Comparison of ENCODE assay signal across 1 cellular context in genomic region chr1:66705100-66705499, GRCh38.
TF ChIP-seq lines count a peak whose summit lies in the region.

No MANE protein-coding gene starts in this region.

TF ChIP-seq in HepG2, 621 proteins besides CTCF, POLR2A, EP300 and RAD21 (continued from another document and continues in another):
- TF ChIP-seq ZKSCAN5 (CRISPR knock-in tag; IDR thresholded peaks at IDR 0.05) = no peak
- no peak for TF ChIP-seq HOXA3 (CRISPR knock-in tag; IDR thresholded peaks at IDR 0.05)
- TF ChIP-seq ZSCAN5A (CRISPR knock-in tag; IDR thresholded peaks at IDR 0.05; ENCODE audit: borderline replicate concordance) = no peak
- no peak for TF ChIP-seq ZFP41 (CRISPR knock-in tag; IDR thresholded peaks at IDR 0.05; ENCODE audit: borderline replicate concordance)
- TF ChIP-seq GPBP1L1 (CRISPR knock-in tag; IDR thresholded peaks at IDR 0.05) = no peak
- no peak for TF ChIP-seq ADNP (CRISPR knock-in tag; IDR thresholded peaks at IDR 0.05)
- peak; percentile 42; the same call in 1 of the 2 replicates for TF ChIP-seq SOX5 (CRISPR knock-in tag; IDR thresholded peaks at IDR 0.05; ENCODE audit: borderline replicate concordance)
- TF ChIP-seq ZMAT3 (CRISPR knock-in tag; conservative IDR thresholded peaks at IDR 0.05) = no peak
- peak; percentile 52; the same call in 1 of the 2 replicates for TF ChIP-seq PAXIP1 (CRISPR knock-in tag; conservative IDR thresholded peaks at IDR 0.05)
- no peak for TF ChIP-seq ZNF12 (CRISPR knock-in tag; IDR thresholded peaks at IDR 0.05)
- no peak for TF ChIP-seq SRSF9 (IDR thresholded peaks at IDR 0.05; ENCODE audit: borderline replicate concordance, insufficient read depth, low read depth, low read length, poor library complexity, severe bottlenecking)
- no peak for TF ChIP-seq ZBTB8A (CRISPR knock-in tag; IDR thresholded peaks at IDR 0.05; ENCODE audit: borderline replicate concordance, low read depth)
- TF ChIP-seq MAFG (CRISPR knock-in tag; IDR thresholded peaks at IDR 0.05) = no peak
- no peak for TF ChIP-seq ZFP1 (CRISPR knock-in tag; IDR thresholded peaks at IDR 0.05)
- 0 out of 4 replicates have a peak, but pooled peaks of 1 of the 2 experiments have one; percentile 15 for TF ChIP-seq NR2F1 (CRISPR knock-in tag; IDR thresholded peaks at IDR 0.05)
- no peak for TF ChIP-seq ZNF124 (CRISPR knock-in tag; IDR thresholded peaks at IDR 0.05)
- TF ChIP-seq HOMEZ (CRISPR knock-in tag; IDR thresholded peaks at IDR 0.05; ENCODE audit: low read depth) = no peak
- no peak for TF ChIP-seq HBP1 (CRISPR knock-in tag; IDR thresholded peaks at IDR 0.05; ENCODE audit: low read depth)
- TF ChIP-seq HCFC1 (IDR thresholded peaks at IDR 0.05; ENCODE audit: low read depth, low read length) = no peak
- no peak for TF ChIP-seq MBD4 (IDR thresholded peaks at IDR 0.05; ENCODE audit: borderline replicate concordance, low read length)
- peak; percentile 73 for TF ChIP-seq FOXA3 (CRISPR knock-in tag; IDR thresholded peaks at IDR 0.05)
- TF ChIP-seq ELF3 (CRISPR knock-in tag; IDR thresholded peaks at IDR 0.05) = no peak
- no peak for TF ChIP-seq TSC22D2 (CRISPR knock-in tag; IDR thresholded peaks at IDR 0.05; ENCODE audit: borderline replicate concordance)
- no peak for TF ChIP-seq CCAR2 (optimal IDR thresholded peaks at IDR 0.05; ENCODE audit: low read depth, low read length)
- TF ChIP-seq FOSL2 (CRISPR knock-in tag; IDR thresholded peaks at IDR 0.05) = peak; percentile 34; the same call in 1 of the 2 replicates
- TF ChIP-seq ZNF33B (CRISPR knock-in tag; IDR thresholded peaks at IDR 0.05) = no peak
- no peak for TF ChIP-seq CSRNP2 (CRISPR knock-in tag; conservative IDR thresholded peaks at IDR 0.05; ENCODE audit: low read depth)
- TF ChIP-seq ZNF879 (CRISPR knock-in tag; IDR thresholded peaks at IDR 0.05) = no peak
- no peak for TF ChIP-seq ZBTB21 (CRISPR knock-in tag; IDR thresholded peaks at IDR 0.05)
- no peak for TF ChIP-seq ARID2 (CRISPR knock-in tag; IDR thresholded peaks at IDR 0.05; ENCODE audit: borderline replicate concordance)
- no peak for TF ChIP-seq RFX3 (CRISPR knock-in tag; IDR thresholded peaks at IDR 0.05)
- TF ChIP-seq ZNF354B (CRISPR knock-in tag; IDR thresholded peaks at IDR 0.05) = no peak
- TF ChIP-seq CCDC6 (CRISPR knock-in tag; IDR thresholded peaks at IDR 0.05) = no peak
- no peak for TF ChIP-seq CEBPG (CRISPR knock-in tag; IDR thresholded peaks at IDR 0.05)
- TF ChIP-seq RBFOX2 (IDR thresholded peaks at IDR 0.05; ENCODE audit: low read depth, low read length) = no peak
- TF ChIP-seq MIER2 (CRISPR knock-in tag; IDR thresholded peaks at IDR 0.05) = no peak
- no peak for TF ChIP-seq LCORL (IDR thresholded peaks at IDR 0.05)
- TF ChIP-seq LCORL (CRISPR knock-in tag; IDR thresholded peaks at IDR 0.05) = no peak
- TF ChIP-seq MAFK (conservative IDR thresholded peaks at IDR 0.05 in 1 of 2, IDR thresholded peaks at IDR 0.05 in 1 of 2; ENCODE audit: low read length in 2 of 2) = peak; percentile 75 to 79
- no peak for TF ChIP-seq ZNF780A (CRISPR knock-in tag; IDR thresholded peaks at IDR 0.05)
- TF ChIP-seq SRSF1 (optimal IDR thresholded peaks at IDR 0.05; ENCODE audit: low read depth, low read length) = no peak
- 0 out of 2 replicates have a peak, but pooled peaks have one; percentile 30 for TF ChIP-seq HMG20A (CRISPR knock-in tag; IDR thresholded peaks at IDR 0.05; ENCODE audit: borderline replicate concordance)
- TF ChIP-seq GZF1 (CRISPR knock-in tag; IDR thresholded peaks at IDR 0.05) = no peak
- TF ChIP-seq ZNF317 (CRISPR knock-in tag; IDR thresholded peaks at IDR 0.05) = no peak
- TF ChIP-seq ZNF746 (CRISPR knock-in tag; IDR thresholded peaks at IDR 0.05) = no peak
- 0 out of 2 replicates have a peak, but pooled peaks have one; percentile 13 for TF ChIP-seq SAP130 (CRISPR knock-in tag; IDR thresholded peaks at IDR 0.05; ENCODE audit: low read depth)
- TF ChIP-seq SMARCE1 (IDR thresholded peaks at IDR 0.05; ENCODE audit: borderline replicate concordance) = no peak
- no peak for TF ChIP-seq SMAD3 (CRISPR knock-in tag; IDR thresholded peaks at IDR 0.05)
- TF ChIP-seq HNF4A (CRISPR knock-in tag; IDR thresholded peaks at IDR 0.05) = peak; percentile 74
- no peak for TF ChIP-seq MED13 (CRISPR knock-in tag; IDR thresholded peaks at IDR 0.05)
- no peak for TF ChIP-seq PHF8 (CRISPR knock-in tag; IDR thresholded peaks at IDR 0.05)
- peak; percentile 25; the same call in 1 of the 2 replicates for TF ChIP-seq MED1 (CRISPR knock-in tag; IDR thresholded peaks at IDR 0.05)
- no peak for TF ChIP-seq RAD51 (IDR thresholded peaks at IDR 0.05; ENCODE audit: borderline replicate concordance)
- TF ChIP-seq ZNF207 (IDR thresholded peaks at IDR 0.05; ENCODE audit: borderline replicate concordance) = no peak
- TF ChIP-seq MAFF (IDR thresholded peaks at IDR 0.05; ENCODE audit: low read depth, low read length) = peak; percentile 81
- no peak for TF ChIP-seq MXD3 (CRISPR knock-in tag; IDR thresholded peaks at IDR 0.05)
- no peak for TF ChIP-seq MTF1 (CRISPR knock-in tag; IDR thresholded peaks at IDR 0.05)
- no peak for TF ChIP-seq IRF9 (CRISPR knock-in tag; IDR thresholded peaks at IDR 0.05; ENCODE audit: borderline replicate concordance)
- no peak for TF ChIP-seq POLR2AphosphoS5 (IDR thresholded peaks at IDR 0.05; ENCODE audit: low read depth, low read length)
- TF ChIP-seq HNRNPL (IDR thresholded peaks at IDR 0.05; ENCODE audit: low read depth, low read length) = no peak
- no peak for TF ChIP-seq SIN3B (IDR thresholded peaks at IDR 0.05; ENCODE audit: low read length)
- no peak for TF ChIP-seq NRL (CRISPR knock-in tag; IDR thresholded peaks at IDR 0.05; ENCODE audit: borderline replicate concordance)
- no peak for TF ChIP-seq PLSCR1 (CRISPR knock-in tag; IDR thresholded peaks at IDR 0.05; ENCODE audit: borderline replicate concordance)
